ENCODE assay signal across 35 cellular contexts in the genomic region with DNA sequence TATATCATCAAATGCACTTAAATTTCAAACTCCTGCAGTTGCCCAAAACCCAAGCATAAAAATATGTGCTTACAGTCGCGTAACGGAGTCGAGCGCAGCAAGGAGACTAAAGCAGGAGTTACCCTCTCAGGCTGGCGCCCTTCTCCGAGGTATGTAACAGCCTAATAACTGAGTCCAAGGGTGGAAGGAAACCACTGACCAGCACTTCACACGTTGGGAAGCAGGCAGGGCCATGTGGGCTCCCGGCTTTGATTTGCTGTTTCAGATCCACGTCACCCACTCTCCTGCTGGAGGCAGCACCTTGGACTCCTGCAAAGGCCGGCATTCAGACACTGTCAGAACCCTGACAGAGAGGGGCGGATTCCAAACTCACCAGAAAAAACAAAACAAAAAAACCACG.
"Had no signal": no experiment of that assay in that cellular context is flagged by ENCODE, and none has a peak within 500 bp of the region (broad histone marks: within the 10 kb centered on the region; RNA-seq: fewer than 3 reads in every experiment).

No MANE protein-coding gene starts in this region.

- H3K4me3 Mint-ChIP-seq: activated B cell treated with CpG ODN at 0.5 μM for 24 hours; activated CD4-positive, alpha-beta memory T cell treated with anti-CD3 and anti-CD28 coated beads for 36 hours; activated naive CD4-positive, alpha-beta T cell treated with anti-CD3 and anti-CD28 coated beads for 36 hours; activated T-cell treated with anti-CD3 and anti-CD28 coated beads, Interleukin-2, amount 50 U/mL, for 4 hours; activated T-helper 1 cell treated with anti-CD3 and anti-CD28 coated beads, Interleukin-12 subunit alpha, Interleukin-12 subunit beta, Interleukin-2, Interleukin-4 antibody, amounts not matched to agents 30 ng/mL and 10 ng/mL and 1 ng/mL, durations not matched to agents 14 hours and 24 hours and 36 hours; T-cell had no signal

- H3K36me3 Mint-ChIP-seq: T-cell had no signal

- ATAC-seq: activated naive CD4-positive, alpha-beta T cell treated with anti-CD3 and anti-CD28 coated beads, Interleukin-2, amount 50 U/mL, for 72 hours; activated T-cell treated with anti-CD3 and anti-CD28 coated beads, Interleukin-2, amount 50 U/mL, for 4 hours; body of pancreas; PC-3; Right ventricle myocardium inferior; SK-N-SH treated with all-trans-retinoic acid at 6 μM for 48 hours; T-cell had no signal

- H3K4me3 ChIP-seq: adrenal gland, body of pancreas, breast epithelium, Peyer's patch had no signal

- H3K4me1 Mint-ChIP-seq: activated B cell treated with CpG ODN at 0.5 μM for 24 hours, T-cell had no signal

- H3K36me3 ChIP-seq: adrenal gland, breast epithelium, Peyer's patch had no signal

- H3K27ac ChIP-seq: adrenal gland, body of pancreas, breast epithelium, Peyer's patch, RWPE1, VCaP had no signal

- H3K27me3 ChIP-seq: adrenal gland, body of pancreas, breast epithelium, Peyer's patch had no signal

- H3K27ac Mint-ChIP-seq: activated B cell treated with CpG ODN at 0.5 μM for 24 hours; activated CD4-positive, alpha-beta memory T cell treated with anti-CD3 and anti-CD28 coated beads for 36 hours; activated naive CD4-positive, alpha-beta T cell treated with anti-CD3 and anti-CD28 coated beads for 36 hours; activated naive CD4-positive, alpha-beta T cell treated with anti-CD3 and anti-CD28 coated beads, Interleukin-2, amount 50 U/mL, for 72 hours; activated T-helper 1 cell treated with anti-CD3 and anti-CD28 coated beads, Interleukin-12 subunit alpha, Interleukin-12 subunit beta, Interleukin-2, Interleukin-4 antibody, amounts not matched to agents 30 ng/mL and 10 ng/mL and 1 ng/mL, durations not matched to agents 14 hours and 24 hours and 36 hours; T-cell had no signal

- H3K4me1 ChIP-seq: adrenal gland, breast epithelium had no signal

- DNase-seq: activated B cell treated with CpG ODN at 0.5 μM for 24 hours; activated CD4-positive, alpha-beta memory T cell treated with anti-CD3 and anti-CD28 coated beads for 36 hours; activated CD4-positive, alpha-beta T cell treated with anti-CD3 and anti-CD28 coated beads for 4 hours; activated CD4-positive, alpha-beta T cell treated with anti-CD3 and anti-CD28 coated beads, Interleukin-2, amount 50 U/mL, for 1 hour; activated CD4-positive, CD25-positive, alpha-beta regulatory T cell treated with anti-CD3 and anti-CD28 coated beads, Interleukin-2, amount 50 U/mL, for 72 hours; activated CD8-positive, alpha-beta memory T cell treated with anti-CD3 and anti-CD28 coated beads, Interleukin-2, amount 50 U/mL, for 4 hours; activated gamma-delta T cell treated with Interleukin-2 at 50 U/mL for 16 hours; activated naive CD4-positive, alpha-beta T cell treated with anti-CD3 and anti-CD28 coated beads for 36 hours; activated T-cell treated with anti-CD3 and anti-CD28 coated beads for 4 hours; activated T-cell treated with anti-CD3 and anti-CD28 coated beads, Interleukin-2, amount 50 U/mL, for 4 hours; caudate nucleus; NCI-H1105; NCI-H1417 treated with DMSO at 0.1 percent for 48 hours; NCI-H1930; NCI-H2081 treated with DMSO at 0.1 percent for 48 hours; NCI-H226; NCI-H446 treated with DMSO at 0.1 percent for 48 hours; NCI-H524; NCI-H69; NCI-H82; PC-3; Peyer's patch; SIG-M5; T-cell; T-helper 2 cell; T-helper 9 cell had no signal

- H3K9me3 Mint-ChIP-seq: activated T-helper 1 cell treated with anti-CD3 and anti-CD28 coated beads, Interleukin-12 subunit alpha, Interleukin-12 subunit beta, Interleukin-2, Interleukin-4 antibody, amounts not matched to agents 30 ng/mL and 10 ng/mL and 1 ng/mL, durations not matched to agents 14 hours and 24 hours and 36 hours had no signal
